Comparison of ENCODE assay signal across 7 cellular contexts in the genomic region with DNA sequence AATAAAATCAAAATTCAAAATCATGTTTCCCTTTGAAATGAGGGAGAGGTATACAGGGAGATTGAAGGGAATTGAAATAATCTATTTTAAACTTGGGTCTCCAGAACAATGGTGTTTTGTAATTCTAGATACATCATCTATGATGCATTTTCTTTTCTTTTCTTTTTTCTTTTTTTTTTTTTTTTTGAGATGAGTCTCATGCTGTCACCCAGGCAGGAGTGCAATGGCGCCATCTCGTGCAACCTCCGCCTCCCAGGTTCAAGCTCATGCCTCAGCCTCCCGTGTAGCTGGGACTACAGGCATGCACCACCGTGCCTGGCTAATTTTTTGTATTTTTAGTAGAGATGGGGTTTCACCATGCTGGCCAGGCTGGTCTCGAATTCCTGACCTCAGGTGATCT.
A peak's percentile ranks its signal among the peaks of the same experiment; 100 is the strongest.
DNase-seq lines count a peak whose midpoint lies in the region; ATAC-seq and TF ChIP-seq lines count a peak whose summit lies in the region.
"Not testable (repeated sequence)": the region's sequence is repeated elsewhere in the genome, so short reads cannot be mapped to it uniquely, and the experiment has no call there.

No MANE protein-coding gene starts in this region.

- not testable (repeated sequence) for H3K9me3 Mint-ChIP-seq in GM23338; activated CD4-positive, alpha-beta T cell treated with anti-CD3 and anti-CD28 coated beads for 36 hours (ENCODE audit: low read depth)

- intact Hi-C loops in activated CD4-positive, alpha-beta T cell treated with anti-CD3 and anti-CD28 coated beads for 36 hours (cut with DNase I, micrococcal nuclease), result not testable (repeated sequence)

- H3F3A ChIP-seq in GM23338 (replicated peaks; ENCODE audit: low read depth), result not testable (repeated sequence)

- H3K36me3 ChIP-seq in GM23338 (ENCODE audit: insufficient read depth); NT2/D1 (ENCODE audit: insufficient read depth, insufficient read length, low read length): not testable (repeated sequence)

- H3K4me1 ChIP-seq in GM23338 (ENCODE audit: insufficient read depth); NT2/D1 (ENCODE audit: insufficient read depth, insufficient read length): not testable (repeated sequence)

- not testable (repeated sequence) for H3K4me1 Mint-ChIP-seq in GM23338; activated CD4-positive, alpha-beta T cell treated with anti-CD3 and anti-CD28 coated beads for 36 hours

- not testable (repeated sequence) for H3K4me3 Mint-ChIP-seq in GM23338; activated CD4-positive, alpha-beta T cell treated with anti-CD3 and anti-CD28 coated beads for 36 hours

- POLR2A ChIA-PET in activated CD4-positive, alpha-beta T cell treated with anti-CD3 and anti-CD28 coated beads for 36 hours (lab: Charles Lee), result not testable (repeated sequence)

- not testable (repeated sequence) for H2AFZ ChIP-seq in GM23338

- not testable (repeated sequence) for H3K4me3 ChIP-seq in GM23338; NT2/D1 (ENCODE audit: insufficient read length, low read depth); choroid plexus epithelial cell (ENCODE audit: low read depth, low read length); fibroblast of pulmonary artery (replicated peaks; ENCODE audit: low read depth, low read length)

- H3K27me3 Mint-ChIP-seq in GM23338 (ENCODE audit: insufficient read depth, low read depth, poor library complexity), result not testable (repeated sequence)
- H3K27me3 Mint-ChIP-seq in activated CD4-positive, alpha-beta T cell treated with anti-CD3 and anti-CD28 coated beads for 36 hours, result peaks cover 15% of the 10 kb centered on the region

- in situ Hi-C loops in KBM-7 (cut with MboI; ENCODE audit: low pct_unique_long_range_greater_than_20kb, low sequenced_read_pairs), result not testable (repeated sequence)

- not testable (repeated sequence) for H3K4me2 ChIP-seq in GM23338

- not testable (repeated sequence) for H3K79me2 ChIP-seq in GM23338 (replicated peaks; ENCODE audit: insufficient read depth)

- H3K36me3 Mint-ChIP-seq in GM23338 (ENCODE audit: low read depth); activated CD4-positive, alpha-beta T cell treated with anti-CD3 and anti-CD28 coated beads for 36 hours (ENCODE audit: low read depth): not testable (repeated sequence)

- TF ChIP-seq CTCF in GM23338 (conservative IDR thresholded peaks at IDR 0.05; ENCODE audit: low read depth in 2 of 2), result peak; percentile 35 to 65; a peak in 3 of 4 replicates
- TF ChIP-seq CTCF in choroid plexus epithelial cell (conservative IDR thresholded peaks at IDR 0.05; ENCODE audit: low read depth, low read length); fibroblast of pulmonary artery (IDR thresholded peaks at IDR 0.05; ENCODE audit: low read length, missing control alignments): not testable (repeated sequence)

- not testable (repeated sequence) for H3K9me2 ChIP-seq in GM23338 (ENCODE audit: insufficient read depth)

- H4K20me1 ChIP-seq in GM23338 (replicated peaks; ENCODE audit: insufficient read depth), result not testable (repeated sequence)

- not testable (repeated sequence) for H3K27ac Mint-ChIP-seq in GM23338; activated CD4-positive, alpha-beta T cell treated with anti-CD3 and anti-CD28 coated beads for 36 hours

- H3K9ac ChIP-seq in NT2/D1 (ENCODE audit: insufficient read length, low read depth), result not testable (repeated sequence)

- H3K27ac ChIP-seq in GM23338 (ENCODE audit: low read depth), result not testable (repeated sequence)

- H3K9me3 ChIP-seq in NT2/D1 (ENCODE audit: insufficient read depth, low read length), result not testable (repeated sequence)

- not testable (repeated sequence) for H3K27me3 ChIP-seq in GM23338 (ENCODE audit: insufficient read depth); NT2/D1 (ENCODE audit: insufficient read depth, insufficient read length)

- not testable (repeated sequence) for ATAC-seq in GM23338; activated CD4-positive, alpha-beta T cell treated with anti-CD3 and anti-CD28 coated beads for 36 hours

- DNase-seq in GM23338 (ENCODE audit: low spot score) (peak; percentile 23), KBM-7 (peak; percentile 22), NT2/D1 (ENCODE audit: low read depth, low spot score) (peak; percentile 11), RPMI7951 (ENCODE audit: low read depth) (peak; percentile 31), choroid plexus epithelial cell (ENCODE audit: low read depth) (peak; percentile 23), fibroblast of pulmonary artery (ENCODE audit: low read depth) (peak; percentile 23)
- DNase-seq in activated CD4-positive, alpha-beta T cell treated with anti-CD3 and anti-CD28 coated beads for 36 hours, result peak; percentile 20

- CTCF ChIA-PET in activated CD4-positive, alpha-beta T cell treated with anti-CD3 and anti-CD28 coated beads for 36 hours (lab: Charles Lee), result interaction anchor here (0.7 kb wide), 1 partner anchor 55 kb away, joined by 3 read pairs; no protein-coding TSS in a partner anchor
